Comparison of ENCODE assay signal across 13 cellular contexts in genomic region chr11:43924112-43924855, GRCh38.
DNase-seq lines count a peak whose midpoint lies in the region; TF ChIP-seq lines count a peak whose summit lies in the region.
"Had no signal": no experiment of that assay in that cellular context is flagged by ENCODE, and none has a peak within 500 bp of the region (broad histone marks: within the 10 kb centered on the region; RNA-seq: fewer than 3 reads in every experiment).

No MANE protein-coding gene starts in this region.

- DNase-seq in astrocyte of the spinal cord (ENCODE audit: low read depth, low spot score) (no peak), iPS-NIHi11 (ENCODE audit: low spot score) (peak; percentile 61), AG08396 (ENCODE audit: low spot score) (no peak), NCI-H1436 (lab: John Stamatoyannopoulos, UW) (no peak)
- DNase-seq in stimulated activated CD4-positive, alpha-beta T cell treated with anti-CD3 and anti-CD28 coated beads, Interleukin-12 subunit alpha, Interleukin-12 subunit beta, amount 100 ng/mL, for 4 hours = no peak
- DNase-seq in activated CD4-positive, alpha-beta T cell treated with anti-CD3 and anti-CD28 coated beads for 1 hour = no peak
- DNase-seq: activated CD4-positive, alpha-beta T cell treated with anti-CD3 and anti-CD28 coated beads, Interleukin-2, amount 50 U/mL, for 1 hour; NCI-H2171; SHP77 treated with DMSO at 0.1 percent for 48 hours; stimulated activated CD4-positive, alpha-beta T cell treated with anti-CD3 and anti-CD28 coated beads, Interleukin-4, amount 100 ng/mL, for 4 hours had no signal

- peak overlapping the region in 15 of 21 experiments; percentile 5 to 84 (median 60) for H3K27ac ChIP-seq in skin epidermis
- H3K27ac ChIP-seq: C4-2B had no signal

- TF ChIP-seq CTCF in GM12873 (IDR thresholded peaks at IDR 0.05; ENCODE audit: insufficient read depth, low read depth, low read length, missing control alignments) (peak; percentile 24), astrocyte of the spinal cord (IDR thresholded peaks at IDR 0.05; ENCODE audit: low read depth, low read length) (peak; percentile 24)

- no peak overlapping the region for H3K4me3 ChIP-seq in astrocyte of the spinal cord (ENCODE audit: low read depth, low read length)
- no peak overlapping the region for H3K4me3 ChIP-seq in skin epidermis

- in situ Hi-C loops in astrocyte of the spinal cord (cut with HindIII; ENCODE audit: low sequenced_read_pairs) = no loop called here
